8 cellular contexts compared by ENCODE assay signal in genomic region chr17:19724501-19725420, GRCh38. TPM values are rescaled to one million over a fixed set of nuclear protein-coding genes. Genes with fewer than 3 reads are reported as not detected.
DNase-seq lines count a peak whose midpoint lies in the region; ATAC-seq and TF ChIP-seq lines count a peak whose summit lies in the region.

No MANE protein-coding gene starts in this region.

- ATAC-seq in GM19397 (IDR thresholded peaks at IDR 0.05; ENCODE audit: unreplicated experiment) (no peak), HG02623 (IDR thresholded peaks at IDR 0.05; ENCODE audit: unreplicated experiment) (no peak)

- no peak for TF ChIP-seq CTCF in brain microvascular endothelial cell (IDR thresholded peaks at IDR 0.05; ENCODE audit: low read depth, low read length, missing control alignments)

- peak in 2 of 3 experiments; percentile 47 to 71 for DNase-seq in NCI-H1417 (lab: John Stamatoyannopoulos, UW)
- DNase-seq in NCI-H1417 treated with DMSO at 0.1 percent for 48 hours (lab: John Stamatoyannopoulos, UW) = no peak
- DNase-seq in brain microvascular endothelial cell = no peak
- peak; percentile 2 to 10 for DNase-seq in stimulated activated CD8-positive, alpha-beta memory T cell treated with anti-CD3 and anti-CD28 coated beads, Interleukin-4, amount 100 ng/mL, for 1 hour (ENCODE audit: low read depth in 2 of 2, low spot score in 1 of 2)
- no peak for DNase-seq in DMS114 treated with DMSO at 0.1 percent for 48 hours (lab: John Stamatoyannopoulos, UW; ENCODE audit: unreplicated experiment)

- H3K36me3 ChIP-seq in brain microvascular endothelial cell (replicated peaks) = no peaks in the 10 kb centered on the region

- peak overlapping the region; percentile 22 for H3K4me3 ChIP-seq in brain microvascular endothelial cell (ENCODE audit: low read depth, low read length)
- H3K4me3 ChIP-seq in mononuclear cell (ENCODE audit: low read length) = peak overlapping the region; percentile 8

- H3K27me3 ChIP-seq in brain microvascular endothelial cell (replicated peaks) (no peaks in the 10 kb centered on the region), mononuclear cell (ENCODE audit: insufficient read depth, low read length) (no peaks in the 10 kb centered on the region)

- in situ Hi-C loops in brain microvascular endothelial cell (cut with HindIII; ENCODE audit: low pct_ligation_motif_present, low sequenced_read_pairs) = no loop called here

- H3K27ac ChIP-seq in brain microvascular endothelial cell = no peak overlapping the region

- H3K4me1 ChIP-seq in mononuclear cell (ENCODE audit: insufficient read depth, low read length) = peaks cover 37% of the 10 kb centered on the region

- H3K9me3 ChIP-seq in mononuclear cell (ENCODE audit: low read depth, low read length) = no peaks in the 10 kb centered on the region

RNA-seq across cellular contexts. Expression of gene SLC47A2, which starts 8.4 kb away (rescaled TPM):
- total RNA-seq in mononuclear cell = not detected

RNA-seq across cellular contexts. Expression of gene ALDH3A1, which starts 23.3 kb away (rescaled TPM):
- not detected for total RNA-seq in mononuclear cell

Comparison
In these comparisons a context has a peak if more than half of its experiments do, and no peak if none do; other contexts are left out.
1. DNase-seq: peak in NCI-H1417 (2 of 3) and stimulated activated CD8-positive, alpha-beta memory T cell treated with anti-CD3 and anti-CD28 coated beads, Interleukin-4, amount 100 ng/mL, for 1 hour (2 of 2); none in NCI-H1417 treated with DMSO at 0.1 percent for 48 hours (single experiment), brain microvascular endothelial cell (single experiment) and DMS114 treated with DMSO at 0.1 percent for 48 hours (single experiment).